2 cellular contexts compared by ENCODE assay signal in the genomic region with DNA sequence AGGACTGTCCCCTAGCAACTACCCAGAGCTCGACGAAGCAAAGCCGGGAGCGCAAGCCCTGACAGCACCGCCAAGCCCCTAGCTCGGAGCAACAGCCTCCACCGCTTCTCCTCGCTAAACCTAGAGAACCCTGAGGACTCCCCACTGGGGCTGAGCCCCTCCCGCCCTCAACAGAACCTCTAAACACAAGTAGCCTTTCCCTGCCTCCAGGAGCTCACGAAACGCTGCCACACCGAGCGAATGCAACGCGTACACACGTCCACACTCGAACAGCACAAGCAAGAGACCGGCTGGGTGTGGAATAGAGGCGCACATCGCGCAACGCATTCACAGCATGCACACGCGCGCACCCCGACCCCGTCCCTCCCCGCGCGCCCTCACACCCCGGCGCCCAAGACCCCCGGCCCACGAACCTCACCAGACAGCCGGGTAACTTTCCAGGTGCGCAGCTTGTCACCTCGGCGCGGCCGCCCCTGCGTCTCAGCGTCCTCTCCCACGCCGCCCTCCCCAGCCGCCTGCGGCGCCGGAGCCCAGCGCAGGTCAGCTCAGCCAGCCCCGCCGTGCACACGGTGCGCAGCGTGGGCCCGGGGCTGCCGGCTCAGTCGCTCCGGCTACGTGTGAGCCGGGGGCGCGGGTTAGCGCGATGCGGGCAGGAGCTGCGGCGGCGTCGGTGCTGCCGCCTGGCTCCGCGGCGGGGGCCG.
TF ChIP-seq lines count a peak whose summit lies in the region.

No MANE protein-coding gene starts in this region.

TF ChIP-seq in A549, 52 proteins besides CTCF, POLR2A, EP300 and RAD21 (continued from another document):
- TF ChIP-seq, protein P1, sequence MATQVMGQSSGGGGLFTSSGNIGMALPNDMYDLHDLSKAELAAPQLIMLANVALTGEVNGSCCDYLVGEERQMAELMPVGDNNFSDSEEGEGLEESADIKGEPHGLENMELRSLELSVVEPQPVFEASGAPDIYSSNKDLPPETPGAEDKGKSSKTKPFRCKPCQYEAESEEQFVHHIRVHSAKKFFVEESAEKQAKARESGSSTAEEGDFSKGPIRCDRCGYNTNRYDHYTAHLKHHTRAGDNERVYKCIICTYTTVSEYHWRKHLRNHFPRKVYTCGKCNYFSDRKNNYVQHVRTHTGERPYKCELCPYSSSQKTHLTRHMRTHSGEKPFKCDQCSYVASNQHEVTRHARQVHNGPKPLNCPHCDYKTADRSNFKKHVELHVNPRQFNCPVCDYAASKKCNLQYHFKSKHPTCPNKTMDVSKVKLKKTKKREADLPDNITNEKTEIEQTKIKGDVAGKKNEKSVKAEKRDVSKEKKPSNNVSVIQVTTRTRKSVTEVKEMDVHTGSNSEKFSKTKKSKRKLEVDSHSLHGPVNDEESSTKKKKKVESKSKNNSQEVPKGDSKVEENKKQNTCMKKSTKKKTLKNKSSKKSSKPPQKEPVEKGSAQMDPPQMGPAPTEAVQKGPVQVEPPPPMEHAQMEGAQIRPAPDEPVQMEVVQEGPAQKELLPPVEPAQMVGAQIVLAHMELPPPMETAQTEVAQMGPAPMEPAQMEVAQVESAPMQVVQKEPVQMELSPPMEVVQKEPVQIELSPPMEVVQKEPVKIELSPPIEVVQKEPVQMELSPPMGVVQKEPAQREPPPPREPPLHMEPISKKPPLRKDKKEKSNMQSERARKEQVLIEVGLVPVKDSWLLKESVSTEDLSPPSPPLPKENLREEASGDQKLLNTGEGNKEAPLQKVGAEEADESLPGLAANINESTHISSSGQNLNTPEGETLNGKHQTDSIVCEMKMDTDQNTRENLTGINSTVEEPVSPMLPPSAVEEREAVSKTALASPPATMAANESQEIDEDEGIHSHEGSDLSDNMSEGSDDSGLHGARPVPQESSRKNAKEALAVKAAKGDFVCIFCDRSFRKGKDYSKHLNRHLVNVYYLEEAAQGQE (IDR thresholded peaks at IDR 0.05), result no peak
- TF ChIP-seq, protein P2, sequence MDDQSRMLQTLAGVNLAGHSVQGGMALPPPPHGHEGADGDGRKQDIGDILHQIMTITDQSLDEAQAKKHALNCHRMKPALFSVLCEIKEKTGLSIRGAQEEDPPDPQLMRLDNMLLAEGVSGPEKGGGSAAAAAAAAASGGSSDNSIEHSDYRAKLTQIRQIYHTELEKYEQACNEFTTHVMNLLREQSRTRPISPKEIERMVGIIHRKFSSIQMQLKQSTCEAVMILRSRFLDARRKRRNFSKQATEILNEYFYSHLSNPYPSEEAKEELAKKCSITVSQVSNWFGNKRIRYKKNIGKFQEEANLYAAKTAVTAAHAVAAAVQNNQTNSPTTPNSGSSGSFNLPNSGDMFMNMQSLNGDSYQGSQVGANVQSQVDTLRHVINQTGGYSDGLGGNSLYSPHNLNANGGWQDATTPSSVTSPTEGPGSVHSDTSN (IDR thresholded peaks at IDR 0.05), result no peak
- TF ChIP-seq HEYL (CRISPR knock-in tag; IDR thresholded peaks at IDR 0.05) (no peak), ZNF302 (CRISPR knock-in tag; IDR thresholded peaks at IDR 0.05) (no peak), FOSB (CRISPR knock-in tag; IDR thresholded peaks at IDR 0.05) (no peak), MYC (IDR thresholded peaks at IDR 0.05; ENCODE audit: borderline replicate concordance, low read length) (no peak), POLR2AphosphoS2 (conservative IDR thresholded peaks at IDR 0.05; ENCODE audit: low read length) (no peak), CBX2 (IDR thresholded peaks at IDR 0.05; ENCODE audit: borderline replicate concordance, low read depth) (no peak), CEBPB (IDR thresholded peaks at IDR 0.05) (no peak), JUNB (IDR thresholded peaks at IDR 0.05) (no peak)
- TF ChIP-seq, protein P3, sequence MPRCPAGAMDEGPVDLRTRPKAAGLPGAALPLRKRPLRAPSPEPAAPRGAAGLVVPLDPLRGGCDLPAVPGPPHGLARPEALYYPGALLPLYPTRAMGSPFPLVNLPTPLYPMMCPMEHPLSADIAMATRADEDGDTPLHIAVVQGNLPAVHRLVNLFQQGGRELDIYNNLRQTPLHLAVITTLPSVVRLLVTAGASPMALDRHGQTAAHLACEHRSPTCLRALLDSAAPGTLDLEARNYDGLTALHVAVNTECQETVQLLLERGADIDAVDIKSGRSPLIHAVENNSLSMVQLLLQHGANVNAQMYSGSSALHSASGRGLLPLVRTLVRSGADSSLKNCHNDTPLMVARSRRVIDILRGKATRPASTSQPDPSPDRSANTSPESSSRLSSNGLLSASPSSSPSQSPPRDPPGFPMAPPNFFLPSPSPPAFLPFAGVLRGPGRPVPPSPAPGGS (IDR thresholded peaks at IDR 0.05), result no peak
- TF ChIP-seq, protein P4, sequence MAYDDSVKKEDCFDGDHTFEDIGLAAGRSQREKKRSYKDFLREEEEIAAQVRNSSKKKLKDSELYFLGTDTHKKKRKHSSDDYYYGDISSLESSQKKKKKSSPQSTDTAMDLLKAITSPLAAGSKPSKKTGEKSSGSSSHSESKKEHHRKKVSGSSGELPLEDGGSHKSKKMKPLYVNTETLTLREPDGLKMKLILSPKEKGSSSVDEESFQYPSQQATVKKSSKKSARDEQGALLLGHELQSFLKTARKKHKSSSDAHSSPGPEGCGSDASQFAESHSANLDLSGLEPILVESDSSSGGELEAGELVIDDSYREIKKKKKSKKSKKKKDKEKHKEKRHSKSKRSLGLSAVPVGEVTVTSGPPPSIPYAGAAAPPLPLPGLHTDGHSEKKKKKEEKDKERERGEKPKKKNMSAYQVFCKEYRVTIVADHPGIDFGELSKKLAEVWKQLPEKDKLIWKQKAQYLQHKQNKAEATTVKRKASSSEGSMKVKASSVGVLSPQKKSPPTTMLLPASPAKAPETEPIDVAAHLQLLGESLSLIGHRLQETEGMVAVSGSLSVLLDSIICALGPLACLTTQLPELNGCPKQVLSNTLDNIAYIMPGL (CRISPR knock-in tag; IDR thresholded peaks at IDR 0.05; ENCODE audit: borderline replicate concordance), result no peak

TF ChIP-seq in HEK293, 187 proteins besides CTCF, POLR2A, EP300 and RAD21 (continued from another document):
- TF ChIP-seq, protein P5, sequence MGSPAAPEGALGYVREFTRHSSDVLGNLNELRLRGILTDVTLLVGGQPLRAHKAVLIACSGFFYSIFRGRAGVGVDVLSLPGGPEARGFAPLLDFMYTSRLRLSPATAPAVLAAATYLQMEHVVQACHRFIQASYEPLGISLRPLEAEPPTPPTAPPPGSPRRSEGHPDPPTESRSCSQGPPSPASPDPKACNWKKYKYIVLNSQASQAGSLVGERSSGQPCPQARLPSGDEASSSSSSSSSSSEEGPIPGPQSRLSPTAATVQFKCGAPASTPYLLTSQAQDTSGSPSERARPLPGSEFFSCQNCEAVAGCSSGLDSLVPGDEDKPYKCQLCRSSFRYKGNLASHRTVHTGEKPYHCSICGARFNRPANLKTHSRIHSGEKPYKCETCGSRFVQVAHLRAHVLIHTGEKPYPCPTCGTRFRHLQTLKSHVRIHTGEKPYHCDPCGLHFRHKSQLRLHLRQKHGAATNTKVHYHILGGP (tag by site-specific recombination; IDR thresholded peaks at IDR 0.05), result no peak
- TF ChIP-seq, protein P6, sequence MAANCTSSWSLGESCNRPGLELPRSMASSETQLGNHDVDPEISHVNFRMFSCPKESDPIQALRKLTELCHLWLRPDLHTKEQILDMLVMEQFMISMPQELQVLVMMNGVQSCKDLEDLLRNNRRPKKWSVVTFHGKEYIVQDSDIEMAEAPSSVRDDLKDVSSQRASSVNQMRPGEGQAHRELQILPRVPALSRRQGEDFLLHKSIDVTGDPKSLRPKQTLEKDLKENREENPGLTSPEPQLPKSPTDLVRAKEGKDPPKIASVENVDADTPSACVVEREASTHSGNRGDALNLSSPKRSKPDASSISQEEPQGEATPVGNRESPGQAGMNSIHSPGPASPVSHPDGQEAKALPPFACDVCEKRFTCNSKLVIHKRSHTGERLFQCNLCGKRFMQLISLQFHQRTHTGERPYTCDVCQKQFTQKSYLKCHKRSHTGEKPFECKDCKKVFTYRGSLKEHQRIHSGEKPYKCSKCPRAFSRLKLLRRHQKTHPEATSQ (tag by site-specific recombination; IDR thresholded peaks at IDR 0.05), result no peak
- no peak for TF ChIP-seq ZNF274 (IDR thresholded peaks at IDR 0.05; ENCODE audit: low read length)
- no peak for TF ChIP-seq ZNF274 (tag by site-specific recombination; IDR thresholded peaks at IDR 0.05; ENCODE audit: borderline replicate concordance)
- peak; percentile 80 for TF ChIP-seq ZFHX2 (tag by site-specific recombination; conservative IDR thresholded peaks at IDR 0.05)
- TF ChIP-seq, protein P7, sequence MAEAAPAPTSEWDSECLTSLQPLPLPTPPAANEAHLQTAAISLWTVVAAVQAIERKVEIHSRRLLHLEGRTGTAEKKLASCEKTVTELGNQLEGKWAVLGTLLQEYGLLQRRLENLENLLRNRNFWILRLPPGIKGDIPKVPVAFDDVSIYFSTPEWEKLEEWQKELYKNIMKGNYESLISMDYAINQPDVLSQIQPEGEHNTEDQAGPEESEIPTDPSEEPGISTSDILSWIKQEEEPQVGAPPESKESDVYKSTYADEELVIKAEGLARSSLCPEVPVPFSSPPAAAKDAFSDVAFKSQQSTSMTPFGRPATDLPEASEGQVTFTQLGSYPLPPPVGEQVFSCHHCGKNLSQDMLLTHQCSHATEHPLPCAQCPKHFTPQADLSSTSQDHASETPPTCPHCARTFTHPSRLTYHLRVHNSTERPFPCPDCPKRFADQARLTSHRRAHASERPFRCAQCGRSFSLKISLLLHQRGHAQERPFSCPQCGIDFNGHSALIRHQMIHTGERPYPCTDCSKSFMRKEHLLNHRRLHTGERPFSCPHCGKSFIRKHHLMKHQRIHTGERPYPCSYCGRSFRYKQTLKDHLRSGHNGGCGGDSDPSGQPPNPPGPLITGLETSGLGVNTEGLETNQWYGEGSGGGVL (tag by site-specific recombination; IDR thresholded peaks at IDR 0.05), result peak; percentile 53; the same call in 1 of the 2 replicates
- peak; percentile 70; the same call in 1 of the 2 replicates for TF ChIP-seq MYNN (tag by site-specific recombination; IDR thresholded peaks at IDR 0.05; ENCODE audit: borderline replicate concordance)
- 0 out of 2 replicates have a peak, but pooled peaks have one; percentile 5 for TF ChIP-seq ZIC2 (tag by site-specific recombination; IDR thresholded peaks at IDR 0.05)
- TF ChIP-seq, protein P8, sequence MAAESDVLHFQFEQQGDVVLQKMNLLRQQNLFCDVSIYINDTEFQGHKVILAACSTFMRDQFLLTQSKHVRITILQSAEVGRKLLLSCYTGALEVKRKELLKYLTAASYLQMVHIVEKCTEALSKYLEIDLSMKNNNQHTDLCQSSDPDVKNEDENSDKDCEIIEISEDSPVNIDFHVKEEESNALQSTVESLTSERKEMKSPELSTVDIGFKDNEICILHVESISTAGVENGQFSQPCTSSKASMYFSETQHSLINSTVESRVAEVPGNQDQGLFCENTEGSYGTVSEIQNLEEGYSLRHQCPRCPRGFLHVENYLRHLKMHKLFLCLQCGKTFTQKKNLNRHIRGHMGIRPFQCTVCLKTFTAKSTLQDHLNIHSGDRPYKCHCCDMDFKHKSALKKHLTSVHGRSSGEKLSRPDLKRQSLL (tag by site-specific recombination; IDR thresholded peaks at IDR 0.05), result peak; percentile 31; the same call in 1 of the 2 replicates
- 0 out of 2 replicates have a peak, but pooled peaks have one; percentile 34 for TF ChIP-seq EGR2 (tag by site-specific recombination; IDR thresholded peaks at IDR 0.05; ENCODE audit: low read depth)
- 0 out of 2 replicates have a peak, but pooled peaks have one; percentile 11 for TF ChIP-seq ZBTB48 (tag by site-specific recombination; IDR thresholded peaks at IDR 0.05)
